21 cellular contexts compared by ENCODE assay signal in the genomic region with DNA sequence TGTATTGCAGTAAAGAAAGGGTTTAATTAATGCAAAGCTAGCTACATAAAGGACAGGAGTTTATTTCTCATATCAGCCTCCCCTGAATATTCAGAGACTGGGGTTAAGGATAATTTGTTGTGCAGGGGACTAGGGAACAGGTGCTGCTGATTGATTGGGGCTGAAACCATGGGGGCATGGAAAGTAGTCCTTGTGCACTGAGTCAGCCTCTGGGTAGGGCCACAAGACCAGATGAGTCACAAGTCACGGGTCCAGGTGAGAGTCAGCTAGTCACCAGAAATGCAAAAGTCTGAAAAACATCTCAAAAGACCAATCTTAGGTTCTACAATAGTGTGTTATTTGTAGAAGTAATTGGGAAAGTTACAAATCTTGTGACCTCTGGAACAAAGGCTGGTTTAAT. TPM values are rescaled to one million over a fixed set of nuclear protein-coding genes. Genes with fewer than 3 reads are reported as not detected.
DNase-seq lines count a peak whose midpoint lies in the region; ATAC-seq and TF ChIP-seq lines count a peak whose summit lies in the region.
"Had no signal": no experiment of that assay in that cellular context is flagged by ENCODE, and none has a peak within 500 bp of the region (broad histone marks: within the 10 kb centered on the region; RNA-seq: fewer than 3 reads in every experiment).

No MANE protein-coding gene starts in this region.

- TF ChIP-seq CTCF in epithelial cell of esophagus (IDR thresholded peaks at IDR 0.05; ENCODE audit: insufficient read depth, low read depth, low read length, missing control alignments) (no peak), vagina (IDR thresholded peaks at IDR 0.05) (no peak)

- H3K4me1 ChIP-seq in vagina (no peaks in the 10 kb centered on the region), neuronal stem cell (ENCODE audit: control insufficient read depth in 2 of 2, insufficient read depth in 1 of 2, low read depth in 1 of 2, low read length in 2 of 2) (no peaks in the 10 kb centered on the region)
- H3K4me1 ChIP-seq: BLaER1 had no signal

- no CpG with 5 or more reads among the region's 1 CpG for WGBS in neuronal stem cell (ENCODE audit: extremely low coverage in 2 of 2, insufficient read length in 2 of 2, insufficient replicate concordance in 1 of 2), 2 donors

- no peak overlapping the region for H3K4me2 ChIP-seq in neuronal stem cell (ENCODE audit: insufficient read depth, low read length, poor library complexity, severe bottlenecking)
- H3K4me2 ChIP-seq: BLaER1 had no signal

- H3K4me1 Mint-ChIP-seq in stimulated activated naive CD8-positive, alpha-beta T cell treated with anti-CD3 and anti-CD28 coated beads, Interleukin-15, amount 100 ng/mL, for 72 hours: no peaks in the 10 kb centered on the region
- H3K4me1 Mint-ChIP-seq: IgD-negative memory B cell had no signal

- no peaks in the 10 kb centered on the region for H3K9me3 Mint-ChIP-seq in stimulated activated naive CD8-positive, alpha-beta T cell treated with anti-CD3 and anti-CD28 coated beads, Interleukin-15, amount 100 ng/mL, for 72 hours
- H3K9me3 Mint-ChIP-seq: CD4-positive, alpha-beta T cell; IgD-negative memory B cell had no signal

- no peak for TF ChIP-seq POLR2A in vagina (IDR thresholded peaks at IDR 0.05)

- no peak overlapping the region for H3K9ac ChIP-seq in neuronal stem cell (ENCODE audit: low read depth, low read length, poor library complexity)
- H3K9ac ChIP-seq: BLaER1 had no signal

- H2BK12ac ChIP-seq in neuronal stem cell (ENCODE audit: low read length): no peak overlapping the region

- ATAC-seq in stimulated activated naive CD8-positive, alpha-beta T cell treated with anti-CD3 and anti-CD28 coated beads, Interleukin-15, Interleukin-2, amounts not matched to agents 100 U/mL and 50 U/mL, for 24 hours: peak; percentile 80
- no peak for ATAC-seq in stimulated activated naive CD8-positive, alpha-beta T cell treated with anti-CD3 and anti-CD28 coated beads, Interleukin-15, amount 100 ng/mL, for 72 hours
- ATAC-seq: PC-3 had no signal

- H3K36me3 ChIP-seq in vagina (no peaks in the 10 kb centered on the region), neuronal stem cell (replicated peaks in 1 of 2; ENCODE audit: control insufficient read depth in 2 of 2, insufficient read depth in 2 of 2, low read length in 2 of 2) (peaks cover 0 to 1% of the 10 kb centered on the region in 2 donors)
- H3K36me3 ChIP-seq: BLaER1 had no signal

- H3K27ac ChIP-seq in vagina (no peak overlapping the region), neuronal stem cell (replicated peaks; ENCODE audit: low read length) (no peak overlapping the region)
- H3K27ac ChIP-seq: BLaER1 had no signal

- H3K9me3 ChIP-seq in vagina: no peaks in the 10 kb centered on the region
- H3K9me3 ChIP-seq in neuronal stem cell (replicated peaks in 1 of 2; ENCODE audit: control insufficient read depth in 2 of 2, insufficient read depth in 1 of 2, low read depth in 1 of 2, low read length in 2 of 2): no peaks in the 10 kb centered on the region
- H3K9me3 ChIP-seq: BLaER1 had no signal

- H3K14ac ChIP-seq in neuronal stem cell (ENCODE audit: low read length): no peak overlapping the region

- H4K8ac ChIP-seq in neuronal stem cell (ENCODE audit: low read depth, low read length): no peak overlapping the region

- peaks cover 36% of the 10 kb centered on the region for H3K27me3 Mint-ChIP-seq in stimulated activated naive CD8-positive, alpha-beta T cell treated with anti-CD3 and anti-CD28 coated beads, Interleukin-15, amount 100 ng/mL, for 72 hours

- H2BK15ac ChIP-seq in neuronal stem cell (ENCODE audit: low read length): no peak overlapping the region

- H2AK5ac ChIP-seq in neuronal stem cell (ENCODE audit: low read depth, low read length): no peak overlapping the region

- H3K4ac ChIP-seq in neuronal stem cell (ENCODE audit: low read length): no peak overlapping the region

- H3K4me3 ChIP-seq in epithelial cell of esophagus (ENCODE audit: low read length) (no peak overlapping the region), vagina (no peak overlapping the region), neuronal stem cell (ENCODE audit: low read length in 2 of 2) (no peak overlapping the region)
- H3K4me3 ChIP-seq: BLaER1 had no signal

- no peak overlapping the region for H3K4me3 Mint-ChIP-seq in stimulated activated naive CD8-positive, alpha-beta T cell treated with anti-CD3 and anti-CD28 coated beads, Interleukin-15, amount 100 ng/mL, for 72 hours
- H3K4me3 Mint-ChIP-seq: CD4-positive, alpha-beta T cell; IgD-negative memory B cell had no signal

- no peak overlapping the region for H2AFZ ChIP-seq in neuronal stem cell (ENCODE audit: low read length)

- H3K18ac ChIP-seq in neuronal stem cell (ENCODE audit: low read length): no peak overlapping the region

- H3K27ac Mint-ChIP-seq in stimulated activated naive CD8-positive, alpha-beta T cell treated with anti-CD3 and anti-CD28 coated beads, Interleukin-15, amount 100 ng/mL, for 72 hours: no peak overlapping the region
- H3K27ac Mint-ChIP-seq: CD4-positive, alpha-beta T cell; IgD-negative memory B cell had no signal

- intact Hi-C loops in vagina (cut with DNase I): no loop called here

- H3K23ac ChIP-seq in neuronal stem cell (ENCODE audit: low read depth, low read length, poor library complexity): no peak overlapping the region

- DNase-seq in activated CD8-positive, alpha-beta memory T cell treated with anti-CD3 and anti-CD28 coated beads for 24 hours: peak; percentile 26
- DNase-seq in activated CD8-positive, alpha-beta memory T cell treated with anti-CD3 and anti-CD28 coated beads, Interleukin-2, amount 50 U/mL, for 48 hours: no peak
- no peak for DNase-seq in stimulated activated naive CD8-positive, alpha-beta T cell treated with anti-CD3 and anti-CD28 coated beads, Interleukin-15, Interleukin-2, amounts not matched to agents 100 U/mL and 50 U/mL, for 24 hours
- DNase-seq in stimulated activated naive CD8-positive, alpha-beta T cell treated with anti-CD3 and anti-CD28 coated beads, Interleukin-15, amount 100 ng/mL, for 72 hours: no peak
- DNase-seq in epithelial cell of esophagus (ENCODE audit: low read depth) (peak; percentile 22), vagina (ENCODE audit: extremely low spot score in 2 of 2) (peak; percentile 16 to 58), NCI-H146 treated with DMSO at 0.1 percent for 48 hours (lab: John Stamatoyannopoulos, UW; ENCODE audit: unreplicated experiment) (no peak), neuronal stem cell (ENCODE audit: low spot score) (no peak)
- DNase-seq: ACHN; CD4-positive, alpha-beta T cell; COR-L47; DMS79 treated with DMSO at 0.1 percent for 48 hours; MV-4-11; NCI-H1694 treated with DMSO at 0.1 percent for 48 hours; NCI-H2081 treated with DMSO at 0.1 percent for 48 hours; NCI-H2171 treated with DMSO at 0.1 percent for 48 hours; NCI-H524 treated with DMSO at 0.1 percent for 48 hours; PC-3; SHP77 treated with DMSO at 0.1 percent for 48 hours had no signal

- H3K79me1 ChIP-seq in neuronal stem cell (ENCODE audit: low read depth, low read length): no peaks in the 10 kb centered on the region

- H2BK120ac ChIP-seq in neuronal stem cell (ENCODE audit: low read depth, low read length): no peak overlapping the region

- no peaks in the 10 kb centered on the region for H3K27me3 ChIP-seq in vagina
- peaks cover 0 to 24% (median 0%) of the 10 kb centered on the region in 3 experiments for H3K27me3 ChIP-seq in neuronal stem cell (ENCODE audit: control insufficient read depth in 3 of 3, insufficient read depth in 3 of 3, low read depth in 1 of 3, low read length in 3 of 3)
- H3K27me3 ChIP-seq: BLaER1 had no signal

- H2BK5ac ChIP-seq in neuronal stem cell (ENCODE audit: low read length): no peak overlapping the region

- H4K91ac ChIP-seq in neuronal stem cell (ENCODE audit: low read depth, low read length, poor library complexity): no peak overlapping the region

RNA-seq across cellular contexts. Expression of a gene that starts 32.9 kb away (rescaled TPM):
- 1.2 TPM for total RNA-seq in vagina
- polyA plus RNA-seq in neuronal stem cell (2013, experiment 1 of 2): 7.1 TPM
- polyA plus RNA-seq in neuronal stem cell (2013, experiment 2 of 2): 7.3 TPM
- total RNA-seq: CD4-positive, alpha-beta T cell; PC-3 had no signal
- polyA plus RNA-seq: IgD-negative memory B cell had no signal

Comparison
In these comparisons a context has a peak if more than half of its experiments do, and no peak if none do; other contexts are left out.
1. DNase-seq: peak in activated CD8-positive, alpha-beta memory T cell treated with anti-CD3 and anti-CD28 coated beads for 24 hours (single experiment), epithelial cell of esophagus (single experiment) and vagina (2 of 2); none in activated CD8-positive, alpha-beta memory T cell treated with anti-CD3 and anti-CD28 coated beads, Interleukin-2, amount 50 U/mL, for 48 hours (single experiment), stimulated activated naive CD8-positive, alpha-beta T cell treated with anti-CD3 and anti-CD28 coated beads, Interleukin-15, Interleukin-2, amounts not matched to agents 100 U/mL and 50 U/mL, for 24 hours (single experiment), stimulated activated naive CD8-positive, alpha-beta T cell treated with anti-CD3 and anti-CD28 coated beads, Interleukin-15, amount 100 ng/mL, for 72 hours (0 of 2), NCI-H146 treated with DMSO at 0.1 percent for 48 hours (single experiment) and neuronal stem cell (single experiment).